In the genomic region with DNA sequence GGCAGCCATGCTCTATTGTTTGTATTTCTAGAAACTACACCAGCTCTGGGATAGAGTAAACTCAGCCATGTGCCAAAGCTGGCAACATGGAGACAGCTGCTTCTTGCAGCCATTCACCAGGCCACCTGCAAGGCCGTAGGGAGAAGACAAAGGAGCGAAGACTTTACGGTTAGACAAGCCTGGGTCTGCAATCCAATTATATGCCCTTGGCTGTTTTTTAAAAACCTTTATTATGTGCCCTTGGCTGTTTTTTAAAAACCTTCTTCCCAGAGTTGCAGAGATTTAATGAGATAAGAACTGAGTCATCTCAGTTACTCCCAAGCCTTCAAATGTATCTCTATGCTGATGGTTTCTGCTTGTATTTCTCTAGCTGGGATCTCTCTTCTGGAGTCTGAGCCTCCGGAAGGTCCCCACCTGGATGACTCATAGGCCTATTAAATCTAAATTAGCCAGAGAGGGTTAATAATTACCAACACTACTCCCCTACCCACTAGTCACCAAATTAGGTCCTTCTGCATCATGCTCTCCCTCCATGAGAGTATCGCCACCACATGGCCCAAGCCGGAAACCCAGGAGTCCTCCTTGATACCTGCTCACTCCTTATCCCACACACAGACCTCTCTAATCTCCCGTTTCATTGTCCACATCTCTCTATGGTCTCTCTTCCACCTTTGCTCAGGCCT, we compare ENCODE assay signal across 9 cellular contexts. TPM values are rescaled to one million over a fixed set of nuclear protein-coding genes. Genes with fewer than 3 reads are reported as not detected.
DNase-seq lines count a peak whose midpoint lies in the region; ATAC-seq and TF ChIP-seq lines count a peak whose summit lies in the region.
"Had no signal": no experiment of that assay in that cellular context is flagged by ENCODE, and none has a peak within 500 bp of the region (broad histone marks: within the 10 kb centered on the region; RNA-seq: fewer than 3 reads in every experiment).

No MANE protein-coding gene starts in this region.

- no peak for TF ChIP-seq EP300 in stomach (IDR thresholded peaks at IDR 0.05)

- no peaks in the 10 kb centered on the region for H3K27me3 ChIP-seq in PC-9 (ENCODE audit: insufficient read depth, low read depth)
- H3K27me3 ChIP-seq in stomach: no peaks in the 10 kb centered on the region

- peaks cover 26% of the 10 kb centered on the region; the same call in 1 of the 2 replicates for H3K4me1 ChIP-seq in PC-9 (replicated peaks; ENCODE audit: insufficient read depth)
- H3K4me1 ChIP-seq in stomach: peaks cover 0 to 19% (median 0%) of the 10 kb centered on the region in 4 donors

- H3K79me2 ChIP-seq in PC-9 (ENCODE audit: low read depth): no peaks in the 10 kb centered on the region

- intact Hi-C loops in PC-9 (cut with micrococcal nuclease; ENCODE audit: unreplicated experiment): no loop called here
- intact Hi-C loops in stomach (cut with DNase I; ENCODE audit: low total_unique reads): no loop called here

- H3F3A ChIP-seq in PC-9 (ENCODE audit: insufficient read depth, low read depth): peaks cover 19% of the 10 kb centered on the region; the same call in 1 of the 2 replicates

- peak; percentile 65 for ATAC-seq in GM18909 (IDR thresholded peaks at IDR 0.05; ENCODE audit: poor library complexity, unreplicated experiment)
- no peak for ATAC-seq in GM19351 (IDR thresholded peaks at IDR 0.05; ENCODE audit: unreplicated experiment)

- no TSS peak for BruUV-seq in PC-9 (replicated peaks; lab: Mats Ljungman, UMichigan)

- H3K9me3 ChIP-seq in PC-9 (ENCODE audit: insufficient read depth, low read depth): no peaks in the 10 kb centered on the region
- no peaks in the 10 kb centered on the region for H3K9me3 ChIP-seq in stomach

- H4K20me1 ChIP-seq in PC-9 (ENCODE audit: insufficient read depth): no peaks in the 10 kb centered on the region

- 64 to 82% (median 77%) methylated on average over 7 of the region's 7 CpGs for WGBS in stomach, 5 donors

- H3K36me3 ChIP-seq in PC-9 (ENCODE audit: low read depth): no peaks in the 10 kb centered on the region
- H3K36me3 ChIP-seq in stomach: no peaks in the 10 kb centered on the region

- TF ChIP-seq POLR2A in stomach (IDR thresholded peaks at IDR 0.05): no peak

- CTCF ChIA-PET in PC-9 (lab: Charles Lee): interaction anchor here (0.6 kb wide), 2 partner anchors 601 to 783 kb away, joined by 3 to 6 read pairs; partner anchors contain the start of gene PSMD14

- peaks cover 3% of the 10 kb centered on the region; the same call in 1 of the 2 replicates for H3K9me2 ChIP-seq in PC-9 (ENCODE audit: insufficient read depth)

- no peak overlapping the region for H2AFZ ChIP-seq in PC-9

- POLR2A ChIA-PET in PC-9 (lab: Charles Lee; ENCODE audit: unreplicated experiment): interaction anchor here (0.6 kb wide), 1 partner anchor 18 kb away, joined by 3 read pairs; no protein-coding TSS in a partner anchor

- H3K4me2 ChIP-seq in PC-9: no peak overlapping the region

- peak overlapping the region; percentile 37; the same call in 1 of the 2 replicates for H3K27ac ChIP-seq in PC-9
- no peak overlapping the region for H3K27ac ChIP-seq in stomach

- DNase-seq in AG09309 (ENCODE audit: low read depth) (no peak), PC-9 (no peak), glomerular visceral epithelial cell (ENCODE audit: extremely low spot score) (peak; percentile 72), germinal center (ENCODE audit: low spot score) (no peak), stomach (no peak)
- no peak for DNase-seq in activated T-cell treated with anti-CD3 and anti-CD28 coated beads, Interleukin-2, amount 50 U/mL, for 48 hours
- DNase-seq: caudate nucleus had no signal

- H3K4me3 ChIP-seq in AG09309 (ENCODE audit: control insufficient read depth, low read depth, low read length): no peak overlapping the region
- no peak overlapping the region for H3K4me3 ChIP-seq in PC-9
- no peak overlapping the region for H3K4me3 ChIP-seq in stomach

- TF ChIP-seq CTCF in AG09309 (IDR thresholded peaks at IDR 0.05; ENCODE audit: control insufficient read depth, insufficient read depth, low read depth, low read length, missing control alignments) (peak; percentile 26), PC-9 (conservative IDR thresholded peaks at IDR 0.05) (no peak), stomach (IDR thresholded peaks at IDR 0.05) (no peak)

RNA-seq across cellular contexts. Expression of gene DPP4, which starts 17.5 kb away (rescaled TPM):
- total RNA-seq in PC-9 (2021): 0.35 and 0.48 TPM in 2 replicates
- total RNA-seq in stomach: 10 to 100 TPM in 2 of 5 donors, 1 to 10 TPM in 2, under 1 TPM in 1; 0.58 to 30.1 (median 7.6) TPM
- polyA plus RNA-seq in stomach: 1 to 10 TPM in 1 of 3 donors, under 1 TPM in 2; 0.15 to 3.1 (median 0.58) TPM
